ENCODE assay signal across 1 cellular context in genomic region chrX:103343105-103343504, GRCh38.
TF ChIP-seq lines count a peak whose summit lies in the region.

No MANE protein-coding gene starts in this region.

TF ChIP-seq in HepG2, 621 proteins besides CTCF, POLR2A, EP300 and RAD21:
- TF ChIP-seq STAG1 (CRISPR knock-in tag; IDR thresholded peaks at IDR 0.05) (peak; percentile 40), NR3C1 (CRISPR knock-in tag; IDR thresholded peaks at IDR 0.05) (no peak), ZNF431 (CRISPR knock-in tag; IDR thresholded peaks at IDR 0.05; ENCODE audit: borderline replicate concordance, low read depth) (no peak), ZNF639 (CRISPR knock-in tag; conservative IDR thresholded peaks at IDR 0.05) (no peak), SMC3 (IDR thresholded peaks at IDR 0.05; ENCODE audit: low read length) (peak; percentile 53; the same call in 1 of the 2 replicates)
